ENCODE assay signal across 8 cellular contexts in the genomic region with DNA sequence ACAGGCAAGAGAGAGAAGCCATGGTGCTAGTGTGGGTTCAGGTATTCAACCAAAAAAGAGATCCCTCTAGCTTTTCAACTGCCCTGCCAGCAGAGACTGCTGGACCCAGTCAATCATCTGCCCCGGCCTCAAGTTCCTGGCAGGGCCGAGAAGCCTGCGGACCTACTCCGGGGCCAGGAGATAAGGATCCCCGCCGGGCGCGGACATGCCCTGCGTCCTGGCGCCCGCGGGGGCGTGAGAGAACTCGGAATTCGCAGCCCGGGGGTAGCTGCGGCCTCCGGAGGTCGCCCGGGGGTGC. TPM values are rescaled to one million over a fixed set of nuclear protein-coding genes. Genes with fewer than 3 reads are reported as not detected.
DNase-seq lines count a peak whose midpoint lies in the region; ATAC-seq and TF ChIP-seq lines count a peak whose summit lies in the region.

No MANE protein-coding gene starts in this region.

- H3K23me2 ChIP-seq in H9 (ENCODE audit: insufficient read length, low read depth, low read length, poor library complexity, severe bottlenecking) = peaks cover 36% of the 10 kb centered on the region

- peak overlapping the region; percentile 43 for H3K18ac ChIP-seq in H9 (ENCODE audit: insufficient read length, low read depth, low read length)

- no peak overlapping the region for H3K56ac ChIP-seq in H9 (ENCODE audit: insufficient read length, low read depth, low read length)

- no peak overlapping the region for H4K8ac ChIP-seq in H9 (replicated peaks; ENCODE audit: insufficient read length, low read depth, low read length)

- H3K9me3 Mint-ChIP-seq in H9 (no peaks in the 10 kb centered on the region), glutamatergic neuron (ENCODE audit: unreplicated experiment) (peaks cover 6% of the 10 kb centered on the region)

- H3K27me3 Mint-ChIP-seq in H9 (ENCODE audit: low read depth) = no peaks in the 10 kb centered on the region; the same call in 1 of the 2 replicates
- H3K27me3 Mint-ChIP-seq in glutamatergic neuron (ENCODE audit: unreplicated experiment) = peaks cover 5% of the 10 kb centered on the region

- no CpG with 5 or more reads among the region's 20 CpGs for WGBS in H9 (ENCODE audit: extremely low coverage, insufficient read length, low lambda C conversion rate)

- no peak overlapping the region for H2AFZ ChIP-seq in H9 (ENCODE audit: low read length)

- peak overlapping the region; percentile 87 for H3K4me2 ChIP-seq in H9 (ENCODE audit: insufficient read depth, insufficient read length, low read length)

- H3K79me1 ChIP-seq in H9 (ENCODE audit: insufficient read depth, low read depth, low read length, poor library complexity, severe bottlenecking) = no peaks in the 10 kb centered on the region

- no peak overlapping the region for H3T11ph ChIP-seq in H9 (ENCODE audit: low read length)

- no peak overlapping the region for H2BK120ac ChIP-seq in H9 (ENCODE audit: low read depth, low read length, poor library complexity, severe bottlenecking)

- H2BK5ac ChIP-seq in H9 (ENCODE audit: insufficient read length, low read length) = no peak overlapping the region

- H4K20me1 ChIP-seq in H9 (ENCODE audit: control insufficient read depth, insufficient read depth, insufficient read length) = no peaks in the 10 kb centered on the region

- H2BK12ac ChIP-seq in H9 (ENCODE audit: insufficient read length, low read depth, low read length) = peak overlapping the region; percentile 18

- H3K4me1 Mint-ChIP-seq in H9 (peaks cover 32 to 44% of the 10 kb centered on the region in 2 experiments), glutamatergic neuron (ENCODE audit: low read depth, unreplicated experiment) (no peaks in the 10 kb centered on the region)

- no peak overlapping the region for H2BK20ac ChIP-seq in H9 (ENCODE audit: low read depth, low read length, poor library complexity, severe bottlenecking)

- no peaks in the 10 kb centered on the region for H3K27me3 ChIP-seq in H9 (ENCODE audit: insufficient read depth, low read length)

- H4K5ac ChIP-seq in H9 (ENCODE audit: insufficient read length, low read depth, low read length) = no peak overlapping the region

- no peak overlapping the region for H2BK15ac ChIP-seq in H9 (ENCODE audit: low read depth, low read length)

- H4K91ac ChIP-seq in H9 (ENCODE audit: insufficient read length, low read depth, low read length) = no peak overlapping the region

- H3K9ac ChIP-seq in H9 (ENCODE audit: extremely low read depth, insufficient read length, low read length) = peak overlapping the region; percentile 70

- H2AK5ac ChIP-seq in H9 (ENCODE audit: insufficient read length, low read length) = no peak overlapping the region

- H3K23ac ChIP-seq in H9 (ENCODE audit: insufficient read length, low read depth, low read length) = no peak overlapping the region

- H3K4me3 Mint-ChIP-seq in H9 = peak overlapping the region; percentile 95 to 97
- peak overlapping the region; percentile 92 for H3K4me3 Mint-ChIP-seq in glutamatergic neuron (ENCODE audit: unreplicated experiment)

- H3K14ac ChIP-seq in H9 (ENCODE audit: insufficient read depth, low read length) = peak overlapping the region; percentile 74

- H3K4me1 ChIP-seq in H9 (ENCODE audit: insufficient read depth, low read length) = peaks cover 6% of the 10 kb centered on the region; the same call in 1 of the 2 replicates

- TF ChIP-seq CTCF in H9 (conservative IDR thresholded peaks at IDR 0.05) = no peak; the same call in 2 of the 3 replicates
- TF ChIP-seq CTCF in VCaP (conservative IDR thresholded peaks at IDR 0.05) = peak; percentile 23
- TF ChIP-seq CTCF in glutamatergic neuron (IDR thresholded peaks at IDR 0.05; ENCODE audit: partially characterized antibody, unreplicated experiment) = no peak

- H3K36me3 Mint-ChIP-seq in H9 (ENCODE audit: insufficient read depth in 1 of 3, low read depth in 3 of 3) (peaks cover 3 to 6% (median 6%) of the 10 kb centered on the region in 3 experiments; a peak in 5 of 7 replicates), glutamatergic neuron (ENCODE audit: unreplicated experiment) (no peaks in the 10 kb centered on the region)

- DNase-seq in H9 (peak; percentile 63), glutamatergic neuron (no peak), pons (ENCODE audit: low spot score) (peak; percentile 49)

- H3K79me2 ChIP-seq in H9 (ENCODE audit: insufficient read depth, low read length) = peaks cover 8% of the 10 kb centered on the region; the same call in 1 of the 2 replicates

- no peak overlapping the region for H3K4ac ChIP-seq in H9 (ENCODE audit: low read depth, low read length)

- H3K27ac Mint-ChIP-seq in H9 (peak overlapping the region; percentile 55 to 99 (median 71); a peak in 3 of 7 replicates), glutamatergic neuron (ENCODE audit: unreplicated experiment) (no peak overlapping the region)

- no peak for ATAC-seq in HG03439 (IDR thresholded peaks at IDR 0.05; ENCODE audit: unreplicated experiment)
- no peak for ATAC-seq in HG02938 (IDR thresholded peaks at IDR 0.05; ENCODE audit: unreplicated experiment)
- ATAC-seq in HG03159 (IDR thresholded peaks at IDR 0.05; ENCODE audit: unreplicated experiment) = no peak
- no peak for ATAC-seq in HG02981 (IDR thresholded peaks at IDR 0.05; ENCODE audit: unreplicated experiment)

- no peak overlapping the region for H3K27ac ChIP-seq in H9 (ENCODE audit: insufficient read length, low read depth, low read length)
- H3K27ac ChIP-seq in VCaP = peak overlapping the region; percentile 98

- no peaks in the 10 kb centered on the region for H3K9me3 ChIP-seq in H9 (ENCODE audit: control insufficient read depth, low read depth, low read length)

RNA-seq across cellular contexts. Expression of gene MAGI1, which starts 0.8 kb away (rescaled TPM):
- 57.8 and 65.7 TPM in 2 replicates for total RNA-seq in H9 (2021)
- 46.5 TPM for total RNA-seq in glutamatergic neuron (ENCODE audit: unreplicated experiment)
